11 cellular contexts compared by ENCODE assay signal in the genomic region with DNA sequence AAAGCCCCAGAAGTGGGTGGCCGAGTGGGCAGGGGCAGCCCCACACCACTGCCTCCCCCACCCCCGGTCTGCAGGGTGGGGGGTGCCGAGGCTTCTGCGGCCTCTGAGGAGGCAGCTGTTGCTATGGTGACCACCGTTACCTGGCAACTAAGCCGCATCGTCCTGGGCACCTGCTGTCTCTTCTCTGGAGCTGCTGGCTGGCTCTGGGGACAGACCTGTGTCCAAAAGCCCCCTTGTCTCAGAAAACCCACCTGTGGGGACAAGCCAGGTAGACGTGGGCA.
A peak's percentile ranks its signal among the peaks of the same experiment; 100 is the strongest.
DNase-seq lines count a peak whose midpoint lies in the region; ATAC-seq and TF ChIP-seq lines count a peak whose summit lies in the region.
"Had no signal": no experiment of that assay in that cellular context is flagged by ENCODE, and none has a peak within 500 bp of the region (broad histone marks: within the 10 kb centered on the region; RNA-seq: fewer than 3 reads in every experiment).

No MANE protein-coding gene starts in this region.

- no peak overlapping the region for H3K4me2 ChIP-seq in Karpas-422 (ENCODE audit: low read depth, low read length, poor library complexity, severe bottlenecking)

- H3K27me3 ChIP-seq in Karpas-422 (ENCODE audit: low read length) (no peaks in the 10 kb centered on the region), upper lobe of left lung (peaks cover 0 to 15% (median 5%) of the 10 kb centered on the region in 4 donors)

- DNase-seq in DMS 273 (lab: John Stamatoyannopoulos, UW; ENCODE audit: unreplicated experiment) (peak; percentile 73), DMS 273 treated with DMSO at 0.1 percent for 48 hours (lab: John Stamatoyannopoulos, UW) (no peak), Karpas-422 (peak; percentile 47), RPMI8226 (peak; percentile 80), endothelial cell (ENCODE audit: low spot score) (peak; percentile 40), upper lobe of left lung (no peak), mesothelial cell of epicardium (ENCODE audit: low spot score in 2 of 2, unreplicated experiment in 2 of 2) (no peak)
- DNase-seq: activated CD4-positive, CD25-positive, alpha-beta regulatory T cell; OCI-M1 had no signal

- ATAC-seq in GM21723 (IDR thresholded peaks at IDR 0.05; ENCODE audit: unreplicated experiment) (no peak), upper lobe of left lung (ENCODE audit: low FRiP score in 2 of 2) (no peak)

- H4K20me1 ChIP-seq in Karpas-422 (ENCODE audit: insufficient read depth, low read depth, low read length), result no peaks in the 10 kb centered on the region

- H3K9me2 ChIP-seq in Karpas-422 (replicated peaks; ENCODE audit: insufficient read depth, low read length), result no peaks in the 10 kb centered on the region

- no peak overlapping the region for H3K4me3 Mint-ChIP-seq in endothelial cell (ENCODE audit: unreplicated experiment)
- H3K4me3 Mint-ChIP-seq in mesothelial cell of epicardium, result no peak overlapping the region

- H3K27ac Mint-ChIP-seq in endothelial cell (ENCODE audit: unreplicated experiment) (no peak overlapping the region), mesothelial cell of epicardium (no peak overlapping the region)

- H3K9me3 ChIP-seq in Karpas-422 (ENCODE audit: low read length), result peaks cover 8% of the 10 kb centered on the region
- no peaks in the 10 kb centered on the region for H3K9me3 ChIP-seq in upper lobe of left lung

- 45 to 50% methylated on average over 2 to 8 of the region's 8 CpGs for WGBS in upper lobe of left lung, 2 donors

- H3K36me3 Mint-ChIP-seq in endothelial cell (ENCODE audit: low read depth, unreplicated experiment) (no peaks in the 10 kb centered on the region), mesothelial cell of epicardium (no peaks in the 10 kb centered on the region)

- H3K4me3 ChIP-seq in Karpas-422 (ENCODE audit: low read length) (no peak overlapping the region), upper lobe of left lung (no peak overlapping the region)

- TF ChIP-seq CTCF in endothelial cell (IDR thresholded peaks at IDR 0.05; ENCODE audit: unreplicated experiment), result no peak
- no peak for TF ChIP-seq CTCF in upper lobe of left lung (IDR thresholded peaks at IDR 0.05)
- TF ChIP-seq CTCF in mesothelial cell of epicardium (IDR thresholded peaks at IDR 0.05; ENCODE audit: unreplicated experiment), result no peak

- no peak for TF ChIP-seq EP300 in upper lobe of left lung (IDR thresholded peaks at IDR 0.05)

- H3K79me2 ChIP-seq in Karpas-422 (ENCODE audit: low read length), result no peaks in the 10 kb centered on the region

- H3K36me3 ChIP-seq in Karpas-422 (ENCODE audit: insufficient read depth, low read length), result no peaks in the 10 kb centered on the region
- no peaks in the 10 kb centered on the region for H3K36me3 ChIP-seq in upper lobe of left lung

- H3K27me3 Mint-ChIP-seq in endothelial cell (ENCODE audit: unreplicated experiment) (no peaks in the 10 kb centered on the region), mesothelial cell of epicardium (ENCODE audit: low read depth) (peaks cover 35% of the 10 kb centered on the region)

- H3K27ac ChIP-seq in Karpas-422 (ENCODE audit: low read length) (no peak overlapping the region), upper lobe of left lung (no peak overlapping the region)
- H3K27ac ChIP-seq: 22Rv1 had no signal

- H2AFZ ChIP-seq in Karpas-422 (ENCODE audit: low read length), result no peak overlapping the region

- H3K4me1 ChIP-seq in Karpas-422 (ENCODE audit: low read length), result no peaks in the 10 kb centered on the region
- H3K4me1 ChIP-seq in upper lobe of left lung, result peaks cover 0 to 13% (median 5%) of the 10 kb centered on the region in 4 donors

- TF ChIP-seq POLR2A in upper lobe of left lung (IDR thresholded peaks at IDR 0.05), result no peak

- H3K4me1 Mint-ChIP-seq in endothelial cell (ENCODE audit: unreplicated experiment) (peaks cover 3% of the 10 kb centered on the region), mesothelial cell of epicardium (peaks cover 2% of the 10 kb centered on the region)

- no peak overlapping the region for H3K9ac ChIP-seq in Karpas-422 (ENCODE audit: low read length)

- H3K9me3 Mint-ChIP-seq in endothelial cell (ENCODE audit: unreplicated experiment), result no peaks in the 10 kb centered on the region
- no peaks in the 10 kb centered on the region for H3K9me3 Mint-ChIP-seq in mesothelial cell of epicardium

Comparison
In these comparisons a context has a peak if more than half of its experiments do, and no peak if none do; other contexts are left out.
1. DNase-seq: peak in DMS 273 (single experiment), Karpas-422 (single experiment), RPMI8226 (single experiment) and endothelial cell (single experiment); none in DMS 273 treated with DMSO at 0.1 percent for 48 hours (single experiment), upper lobe of left lung (0 of 2) and mesothelial cell of epicardium (0 of 2).